ENCODE assay signal across 1 cellular context in the genomic region with DNA sequence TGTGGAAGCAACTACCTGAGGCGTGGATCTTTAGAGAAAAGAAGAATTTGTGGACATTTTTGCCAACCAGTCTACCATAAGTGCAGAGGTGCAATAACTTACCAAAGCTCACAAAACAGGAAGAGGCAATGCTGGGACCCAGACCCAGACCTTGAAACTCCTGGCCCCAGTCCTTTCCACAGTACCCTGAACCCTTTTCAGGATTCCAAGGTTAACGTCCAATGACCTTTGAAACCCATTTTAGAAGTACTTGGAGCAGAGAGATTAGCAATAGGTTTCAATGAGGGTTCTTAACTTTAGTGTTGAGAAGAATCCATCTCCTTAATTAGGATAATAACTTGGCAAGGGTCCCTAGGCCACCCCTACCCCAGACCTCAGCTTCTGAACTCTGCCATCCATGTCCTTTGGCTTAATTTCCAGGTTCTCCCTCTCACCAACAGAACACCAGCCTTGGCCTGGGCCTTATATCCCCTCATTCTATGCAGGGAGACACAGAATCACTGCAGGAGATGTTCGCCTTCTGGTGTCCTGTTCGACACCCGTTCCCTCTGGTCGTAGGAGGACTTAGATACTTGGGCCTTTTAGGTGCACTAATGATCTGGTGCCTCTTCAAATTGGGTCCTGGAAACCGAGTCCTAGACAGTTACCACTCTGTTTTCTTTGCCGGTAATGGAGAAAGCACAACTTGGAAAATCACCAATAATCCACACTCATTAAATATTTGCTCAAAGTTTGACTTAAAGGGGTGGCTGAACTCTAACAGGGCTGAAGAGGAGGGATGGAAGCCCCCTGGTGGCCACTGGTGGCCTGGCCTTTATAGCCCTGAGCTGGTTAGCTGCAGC.
A peak's percentile ranks its signal among the peaks of the same experiment; 100 is the strongest.
TF ChIP-seq lines count a peak whose summit lies in the region.

No MANE protein-coding gene starts in this region.

TF ChIP-seq in HepG2, 621 proteins besides CTCF, POLR2A, EP300 and RAD21 (continued from another document and continues in another):
- TF ChIP-seq HNF4G (IDR thresholded peaks at IDR 0.05; ENCODE audit: borderline replicate concordance, low read depth, low read length) (peak; percentile 58), HNF4G (CRISPR knock-in tag; IDR thresholded peaks at IDR 0.05; ENCODE audit: borderline replicate concordance, low read depth) (no peak), YY1 (IDR thresholded peaks at IDR 0.05; ENCODE audit: insufficient read depth, insufficient replicate concordance, low read depth, low read length) (peak; percentile 24), PHF8 (CRISPR knock-in tag; IDR thresholded peaks at IDR 0.05) (peak; percentile 29; the same call in 1 of the 2 replicates), ONECUT2 (CRISPR knock-in tag; IDR thresholded peaks at IDR 0.05) (no peak), ZNF44 (CRISPR knock-in tag; IDR thresholded peaks at IDR 0.05) (peak; percentile 60; the same call in 1 of the 2 replicates), ZNF235 (CRISPR knock-in tag; IDR thresholded peaks at IDR 0.05; ENCODE audit: borderline replicate concordance) (no peak), PITX1 (CRISPR knock-in tag; IDR thresholded peaks at IDR 0.05) (peak; percentile 68; the same call in 1 of the 2 replicates), ZNF788 (CRISPR knock-in tag; IDR thresholded peaks at IDR 0.05; ENCODE audit: borderline replicate concordance) (peak; percentile 77; the same call in 1 of the 2 replicates), RBAK (CRISPR knock-in tag; IDR thresholded peaks at IDR 0.05) (peak; percentile 15; the same call in 1 of the 2 replicates), U2AF1 (optimal IDR thresholded peaks at IDR 0.05; ENCODE audit: low read depth, low read length) (no peak), ZNF274 (CRISPR knock-in tag; IDR thresholded peaks at IDR 0.05) (peak; percentile 49; the same call in 1 of the 2 replicates), ARNT2 (CRISPR knock-in tag; IDR thresholded peaks at IDR 0.05; ENCODE audit: low read depth) (no peak), ZNF879 (CRISPR knock-in tag; IDR thresholded peaks at IDR 0.05) (no peak), ETV5 (CRISPR knock-in tag; IDR thresholded peaks at IDR 0.05; ENCODE audit: borderline replicate concordance) (0 out of 2 replicates have a peak, but pooled peaks have one; percentile 13)
- TF ChIP-seq, protein P1, sequence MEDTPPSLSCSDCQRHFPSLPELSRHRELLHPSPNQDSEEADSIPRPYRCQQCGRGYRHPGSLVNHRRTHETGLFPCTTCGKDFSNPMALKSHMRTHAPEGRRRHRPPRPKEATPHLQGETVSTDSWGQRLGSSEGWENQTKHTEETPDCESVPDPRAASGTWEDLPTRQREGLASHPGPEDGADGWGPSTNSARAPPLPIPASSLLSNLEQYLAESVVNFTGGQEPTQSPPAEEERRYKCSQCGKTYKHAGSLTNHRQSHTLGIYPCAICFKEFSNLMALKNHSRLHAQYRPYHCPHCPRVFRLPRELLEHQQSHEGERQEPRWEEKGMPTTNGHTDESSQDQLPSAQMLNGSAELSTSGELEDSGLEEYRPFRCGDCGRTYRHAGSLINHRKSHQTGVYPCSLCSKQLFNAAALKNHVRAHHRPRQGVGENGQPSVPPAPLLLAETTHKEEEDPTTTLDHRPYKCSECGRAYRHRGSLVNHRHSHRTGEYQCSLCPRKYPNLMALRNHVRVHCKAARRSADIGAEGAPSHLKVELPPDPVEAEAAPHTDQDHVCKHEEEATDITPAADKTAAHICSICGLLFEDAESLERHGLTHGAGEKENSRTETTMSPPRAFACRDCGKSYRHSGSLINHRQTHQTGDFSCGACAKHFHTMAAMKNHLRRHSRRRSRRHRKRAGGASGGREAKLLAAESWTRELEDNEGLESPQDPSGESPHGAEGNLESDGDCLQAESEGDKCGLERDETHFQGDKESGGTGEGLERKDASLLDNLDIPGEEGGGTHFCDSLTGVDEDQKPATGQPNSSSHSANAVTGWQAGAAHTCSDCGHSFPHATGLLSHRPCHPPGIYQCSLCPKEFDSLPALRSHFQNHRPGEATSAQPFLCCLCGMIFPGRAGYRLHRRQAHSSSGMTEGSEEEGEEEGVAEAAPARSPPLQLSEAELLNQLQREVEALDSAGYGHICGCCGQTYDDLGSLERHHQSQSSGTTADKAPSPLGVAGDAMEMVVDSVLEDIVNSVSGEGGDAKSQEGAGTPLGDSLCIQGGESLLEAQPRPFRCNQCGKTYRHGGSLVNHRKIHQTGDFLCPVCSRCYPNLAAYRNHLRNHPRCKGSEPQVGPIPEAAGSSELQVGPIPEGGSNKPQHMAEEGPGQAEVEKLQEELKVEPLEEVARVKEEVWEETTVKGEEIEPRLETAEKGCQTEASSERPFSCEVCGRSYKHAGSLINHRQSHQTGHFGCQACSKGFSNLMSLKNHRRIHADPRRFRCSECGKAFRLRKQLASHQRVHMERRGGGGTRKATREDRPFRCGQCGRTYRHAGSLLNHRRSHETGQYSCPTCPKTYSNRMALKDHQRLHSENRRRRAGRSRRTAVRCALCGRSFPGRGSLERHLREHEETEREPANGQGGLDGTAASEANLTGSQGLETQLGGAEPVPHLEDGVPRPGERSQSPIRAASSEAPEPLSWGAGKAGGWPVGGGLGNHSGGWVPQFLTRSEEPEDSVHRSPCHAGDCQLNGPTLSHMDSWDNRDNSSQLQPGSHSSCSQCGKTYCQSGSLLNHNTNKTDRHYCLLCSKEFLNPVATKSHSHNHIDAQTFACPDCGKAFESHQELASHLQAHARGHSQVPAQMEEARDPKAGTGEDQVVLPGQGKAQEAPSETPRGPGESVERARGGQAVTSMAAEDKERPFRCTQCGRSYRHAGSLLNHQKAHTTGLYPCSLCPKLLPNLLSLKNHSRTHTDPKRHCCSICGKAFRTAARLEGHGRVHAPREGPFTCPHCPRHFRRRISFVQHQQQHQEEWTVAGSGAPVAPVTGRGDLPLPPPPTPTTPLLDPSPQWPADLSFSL (CRISPR knock-in tag; IDR thresholded peaks at IDR 0.05), result 0 out of 2 replicates have a peak, but pooled peaks have one; percentile 52
- TF ChIP-seq, protein P2, sequence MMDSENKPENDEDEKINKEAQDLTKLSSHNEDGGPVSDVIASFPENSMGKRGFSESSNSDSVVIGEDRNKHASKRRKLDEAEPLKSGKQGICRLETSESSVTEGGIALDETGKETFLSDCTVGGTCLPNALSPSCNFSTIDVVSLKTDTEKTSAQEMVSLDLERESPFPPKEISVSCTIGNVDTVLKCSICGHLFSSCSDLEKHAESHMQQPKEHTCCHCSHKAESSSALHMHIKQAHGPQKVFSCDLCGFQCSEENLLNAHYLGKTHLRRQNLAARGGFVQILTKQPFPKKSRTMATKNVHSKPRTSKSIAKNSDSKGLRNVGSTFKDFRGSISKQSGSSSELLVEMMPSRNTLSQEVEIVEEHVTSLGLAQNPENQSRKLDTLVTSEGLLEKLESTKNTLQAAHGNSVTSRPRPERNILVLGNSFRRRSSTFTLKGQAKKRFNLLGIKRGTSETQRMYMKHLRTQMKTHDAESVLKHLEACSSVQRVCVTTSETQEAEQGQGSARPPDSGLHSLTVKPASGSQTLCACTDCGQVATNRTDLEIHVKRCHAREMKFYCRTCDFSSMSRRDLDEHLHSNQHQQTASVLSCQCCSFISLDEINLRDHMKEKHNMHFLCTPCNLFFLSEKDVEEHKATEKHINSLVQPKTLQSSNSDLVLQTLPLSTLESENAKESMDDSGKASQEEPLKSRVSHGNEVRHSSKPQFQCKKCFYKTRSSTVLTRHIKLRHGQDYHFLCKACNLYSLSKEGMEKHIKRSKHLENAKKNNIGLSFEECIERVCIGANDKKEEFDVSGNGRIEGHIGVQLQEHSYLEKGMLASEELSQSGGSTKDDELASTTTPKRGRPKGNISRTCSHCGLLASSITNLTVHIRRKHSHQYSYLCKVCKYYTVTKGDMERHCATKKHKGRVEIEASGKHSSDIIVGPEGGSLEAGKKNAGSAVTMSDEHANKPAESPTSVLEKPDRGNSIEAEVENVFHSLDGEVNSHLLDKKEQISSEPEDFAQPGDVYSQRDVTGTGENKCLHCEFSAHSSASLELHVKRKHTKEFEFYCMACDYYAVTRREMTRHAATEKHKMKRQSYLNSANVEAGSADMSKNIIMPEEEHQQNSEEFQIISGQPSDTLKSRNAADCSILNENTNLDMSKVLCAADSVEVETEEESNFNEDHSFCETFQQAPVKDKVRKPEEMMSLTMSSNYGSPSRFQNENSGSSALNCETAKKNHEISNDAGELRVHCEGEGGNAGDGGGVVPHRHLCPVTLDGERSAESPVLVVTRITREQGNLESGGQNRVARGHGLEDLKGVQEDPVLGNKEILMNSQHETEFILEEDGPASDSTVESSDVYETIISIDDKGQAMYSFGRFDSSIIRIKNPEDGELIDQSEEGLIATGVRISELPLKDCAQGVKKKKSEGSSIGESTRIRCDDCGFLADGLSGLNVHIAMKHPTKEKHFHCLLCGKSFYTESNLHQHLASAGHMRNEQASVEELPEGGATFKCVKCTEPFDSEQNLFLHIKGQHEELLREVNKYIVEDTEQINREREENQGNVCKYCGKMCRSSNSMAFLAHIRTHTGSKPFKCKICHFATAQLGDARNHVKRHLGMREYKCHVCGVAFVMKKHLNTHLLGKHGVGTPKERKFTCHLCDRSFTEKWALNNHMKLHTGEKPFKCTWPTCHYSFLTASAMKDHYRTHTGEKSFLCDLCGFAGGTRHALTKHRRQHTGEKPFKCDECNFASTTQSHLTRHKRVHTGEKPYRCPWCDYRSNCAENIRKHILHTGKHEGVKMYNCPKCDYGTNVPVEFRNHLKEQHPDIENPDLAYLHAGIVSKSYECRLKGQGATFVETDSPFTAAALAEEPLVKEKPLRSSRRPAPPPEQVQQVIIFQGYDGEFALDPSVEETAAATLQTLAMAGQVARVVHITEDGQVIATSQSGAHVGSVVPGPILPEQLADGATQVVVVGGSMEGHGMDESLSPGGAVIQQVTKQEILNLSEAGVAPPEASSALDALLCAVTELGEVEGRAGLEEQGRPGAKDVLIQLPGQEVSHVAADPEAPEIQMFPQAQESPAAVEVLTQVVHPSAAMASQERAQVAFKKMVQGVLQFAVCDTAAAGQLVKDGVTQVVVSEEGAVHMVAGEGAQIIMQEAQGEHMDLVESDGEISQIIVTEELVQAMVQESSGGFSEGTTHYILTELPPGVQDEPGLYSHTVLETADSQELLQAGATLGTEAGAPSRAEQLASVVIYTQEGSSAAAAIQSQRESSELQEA (CRISPR knock-in tag; IDR thresholded peaks at IDR 0.05; ENCODE audit: not compliant biosample characterization), result no peak
- TF ChIP-seq, protein P3, sequence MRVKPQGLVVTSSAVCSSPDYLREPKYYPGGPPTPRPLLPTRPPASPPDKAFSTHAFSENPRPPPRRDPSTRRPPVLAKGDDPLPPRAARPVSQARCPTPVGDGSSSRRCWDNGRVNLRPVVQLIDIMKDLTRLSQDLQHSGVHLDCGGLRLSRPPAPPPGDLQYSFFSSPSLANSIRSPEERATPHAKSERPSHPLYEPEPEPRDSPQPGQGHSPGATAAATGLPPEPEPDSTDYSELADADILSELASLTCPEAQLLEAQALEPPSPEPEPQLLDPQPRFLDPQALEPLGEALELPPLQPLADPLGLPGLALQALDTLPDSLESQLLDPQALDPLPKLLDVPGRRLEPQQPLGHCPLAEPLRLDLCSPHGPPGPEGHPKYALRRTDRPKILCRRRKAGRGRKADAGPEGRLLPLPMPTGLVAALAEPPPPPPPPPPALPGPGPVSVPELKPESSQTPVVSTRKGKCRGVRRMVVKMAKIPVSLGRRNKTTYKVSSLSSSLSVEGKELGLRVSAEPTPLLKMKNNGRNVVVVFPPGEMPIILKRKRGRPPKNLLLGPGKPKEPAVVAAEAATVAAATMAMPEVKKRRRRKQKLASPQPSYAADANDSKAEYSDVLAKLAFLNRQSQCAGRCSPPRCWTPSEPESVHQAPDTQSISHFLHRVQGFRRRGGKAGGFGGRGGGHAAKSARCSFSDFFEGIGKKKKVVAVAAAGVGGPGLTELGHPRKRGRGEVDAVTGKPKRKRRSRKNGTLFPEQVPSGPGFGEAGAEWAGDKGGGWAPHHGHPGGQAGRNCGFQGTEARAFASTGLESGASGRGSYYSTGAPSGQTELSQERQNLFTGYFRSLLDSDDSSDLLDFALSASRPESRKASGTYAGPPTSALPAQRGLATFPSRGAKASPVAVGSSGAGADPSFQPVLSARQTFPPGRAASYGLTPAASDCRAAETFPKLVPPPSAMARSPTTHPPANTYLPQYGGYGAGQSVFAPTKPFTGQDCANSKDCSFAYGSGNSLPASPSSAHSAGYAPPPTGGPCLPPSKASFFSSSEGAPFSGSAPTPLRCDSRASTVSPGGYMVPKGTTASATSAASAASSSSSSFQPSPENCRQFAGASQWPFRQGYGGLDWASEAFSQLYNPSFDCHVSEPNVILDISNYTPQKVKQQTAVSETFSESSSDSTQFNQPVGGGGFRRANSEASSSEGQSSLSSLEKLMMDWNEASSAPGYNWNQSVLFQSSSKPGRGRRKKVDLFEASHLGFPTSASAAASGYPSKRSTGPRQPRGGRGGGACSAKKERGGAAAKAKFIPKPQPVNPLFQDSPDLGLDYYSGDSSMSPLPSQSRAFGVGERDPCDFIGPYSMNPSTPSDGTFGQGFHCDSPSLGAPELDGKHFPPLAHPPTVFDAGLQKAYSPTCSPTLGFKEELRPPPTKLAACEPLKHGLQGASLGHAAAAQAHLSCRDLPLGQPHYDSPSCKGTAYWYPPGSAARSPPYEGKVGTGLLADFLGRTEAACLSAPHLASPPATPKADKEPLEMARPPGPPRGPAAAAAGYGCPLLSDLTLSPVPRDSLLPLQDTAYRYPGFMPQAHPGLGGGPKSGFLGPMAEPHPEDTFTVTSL (CRISPR knock-in tag; IDR thresholded peaks at IDR 0.05; ENCODE audit: borderline replicate concordance), result peak; percentile 54; the same call in 1 of the 2 replicates
- TF ChIP-seq, protein P4, sequence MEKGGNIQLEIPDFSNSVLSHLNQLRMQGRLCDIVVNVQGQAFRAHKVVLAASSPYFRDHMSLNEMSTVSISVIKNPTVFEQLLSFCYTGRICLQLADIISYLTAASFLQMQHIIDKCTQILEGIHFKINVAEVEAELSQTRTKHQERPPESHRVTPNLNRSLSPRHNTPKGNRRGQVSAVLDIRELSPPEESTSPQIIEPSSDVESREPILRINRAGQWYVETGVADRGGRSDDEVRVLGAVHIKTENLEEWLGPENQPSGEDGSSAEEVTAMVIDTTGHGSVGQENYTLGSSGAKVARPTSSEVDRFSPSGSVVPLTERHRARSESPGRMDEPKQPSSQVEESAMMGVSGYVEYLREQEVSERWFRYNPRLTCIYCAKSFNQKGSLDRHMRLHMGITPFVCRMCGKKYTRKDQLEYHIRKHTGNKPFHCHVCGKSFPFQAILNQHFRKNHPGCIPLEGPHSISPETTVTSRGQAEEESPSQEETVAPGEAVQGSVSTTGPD (CRISPR knock-in tag; IDR thresholded peaks at IDR 0.05), result no peak
- TF ChIP-seq, protein P5, sequence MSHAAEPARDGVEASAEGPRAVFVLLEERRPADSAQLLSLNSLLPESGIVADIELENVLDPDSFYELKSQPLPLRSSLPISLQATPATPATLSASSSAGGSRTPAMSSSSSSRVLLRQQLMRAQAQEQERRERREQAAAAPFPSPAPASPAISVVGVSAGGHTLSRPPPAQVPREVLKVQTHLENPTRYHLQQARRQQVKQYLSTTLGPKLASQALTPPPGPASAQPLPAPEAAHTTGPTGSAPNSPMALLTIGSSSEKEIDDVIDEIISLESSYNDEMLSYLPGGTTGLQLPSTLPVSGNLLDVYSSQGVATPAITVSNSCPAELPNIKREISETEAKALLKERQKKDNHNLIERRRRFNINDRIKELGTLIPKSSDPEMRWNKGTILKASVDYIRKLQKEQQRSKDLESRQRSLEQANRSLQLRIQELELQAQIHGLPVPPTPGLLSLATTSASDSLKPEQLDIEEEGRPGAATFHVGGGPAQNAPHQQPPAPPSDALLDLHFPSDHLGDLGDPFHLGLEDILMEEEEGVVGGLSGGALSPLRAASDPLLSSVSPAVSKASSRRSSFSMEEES (CRISPR knock-in tag; IDR thresholded peaks at IDR 0.05), result peak; percentile 42; the same call in 1 of the 2 replicates
- TF ChIP-seq, protein P6, sequence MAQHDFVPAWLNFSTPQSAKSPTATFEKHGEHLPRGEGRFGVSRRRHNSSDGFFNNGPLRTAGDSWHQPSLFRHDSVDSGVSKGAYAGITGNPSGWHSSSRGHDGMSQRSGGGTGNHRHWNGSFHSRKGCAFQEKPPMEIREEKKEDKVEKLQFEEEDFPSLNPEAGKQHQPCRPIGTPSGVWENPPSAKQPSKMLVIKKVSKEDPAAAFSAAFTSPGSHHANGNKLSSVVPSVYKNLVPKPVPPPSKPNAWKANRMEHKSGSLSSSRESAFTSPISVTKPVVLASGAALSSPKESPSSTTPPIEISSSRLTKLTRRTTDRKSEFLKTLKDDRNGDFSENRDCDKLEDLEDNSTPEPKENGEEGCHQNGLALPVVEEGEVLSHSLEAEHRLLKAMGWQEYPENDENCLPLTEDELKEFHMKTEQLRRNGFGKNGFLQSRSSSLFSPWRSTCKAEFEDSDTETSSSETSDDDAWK (CRISPR knock-in tag; IDR thresholded peaks at IDR 0.05), result no peak
